ENCODE assay signal across 13 cellular contexts in the genomic region with DNA sequence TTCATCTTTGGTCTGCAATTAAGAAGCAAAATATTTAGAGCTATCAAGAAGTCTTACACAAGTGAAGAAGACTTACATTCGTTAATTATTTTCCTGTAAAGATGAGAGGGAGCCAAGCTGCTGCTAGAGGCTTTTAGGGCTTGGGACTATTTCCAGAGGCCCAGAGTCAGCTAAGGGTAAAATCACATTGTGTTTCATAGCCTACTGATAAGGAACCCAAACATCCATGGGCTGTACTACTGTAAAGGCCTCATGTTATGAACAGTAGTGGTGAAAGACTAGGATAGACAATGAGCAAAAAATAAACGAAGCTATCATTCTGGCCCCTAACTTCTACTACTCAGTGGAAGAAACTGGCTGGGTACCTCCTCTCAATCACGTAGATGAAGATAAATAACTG. TPM values are rescaled to one million over a fixed set of nuclear protein-coding genes. Genes with fewer than 3 reads are reported as not detected.
"Had no signal": no experiment of that assay in that cellular context is flagged by ENCODE, and none has a peak within 500 bp of the region (broad histone marks: within the 10 kb centered on the region; RNA-seq: fewer than 3 reads in every experiment).

No MANE protein-coding gene starts in this region.

- H3K27me3 ChIP-seq: neutrophil had no signal

- DNase-seq: effector memory CD4-positive, alpha-beta T cell; islet precursor cell; mammary epithelial cell; naive thymus-derived CD8-positive, alpha-beta T cell; psoas muscle; retina; small intestine; stimulated activated CD4-positive, alpha-beta T cell treated with anti-CD3 and anti-CD28 coated beads, Interleukin-12 subunit alpha, Interleukin-12 subunit beta, amount 100 ng/mL, for 4 hours; stimulated activated naive CD4-positive, alpha-beta T cell treated with Interleukin-2 at 50 U/mL for 16 hours; trophoblast cell had no signal

- H3K4me3 ChIP-seq: psoas muscle had no signal

- H3K27ac ChIP-seq: neutrophil, psoas muscle had no signal

- H3K4me1 ChIP-seq: psoas muscle had no signal

- H3K9me3 ChIP-seq: neutrophil, psoas muscle had no signal

- H3K36me3 ChIP-seq: neutrophil had no signal

- ATAC-seq: esophagus mucosa; naive thymus-derived CD8-positive, alpha-beta T cell; psoas muscle had no signal

RNA-seq across cellular contexts. Expression of a gene that starts 14.3 kb away (rescaled TPM):
- total RNA-seq: mononuclear cell had no signal
